Comparison of ENCODE assay signal across 21 cellular contexts in genomic region chr10:16919076-16919972, GRCh38.
"Had no signal": no experiment of that assay in that cellular context is flagged by ENCODE, and none has a peak within 500 bp of the region (broad histone marks: within the 10 kb centered on the region; RNA-seq: fewer than 3 reads in every experiment).

No MANE protein-coding gene starts in this region.

- H3K4me1 ChIP-seq: ascending aorta, esophagus muscularis mucosa, heart right ventricle, lower lobe of right lung, transverse colon, vagina had no signal

- H3K4me3 ChIP-seq: ascending aorta, coronary artery, esophagus muscularis mucosa, heart right ventricle, lower lobe of right lung, transverse colon, vagina had no signal

- H3K9me3 ChIP-seq: ascending aorta, esophagus muscularis mucosa, lower lobe of right lung, transverse colon, vagina had no signal

- DNase-seq: activated CD4-positive, alpha-beta memory T cell treated with anti-CD3 and anti-CD28 coated beads, Interleukin-2, amount 10 ng/mL, durations not matched to agents 7 days and 5 days; activated CD4-positive, alpha-beta T cell treated with anti-CD3 and anti-CD28 coated beads for 36 hours; activated CD8-positive, alpha-beta memory T cell treated with anti-CD3 and anti-CD28 coated beads, Interleukin-2, amount 10 ng/mL, durations not matched to agents 7 days and 5 days; activated naive CD4-positive, alpha-beta T cell treated with anti-CD3 and anti-CD28 coated beads, Interleukin-2, amount 10 ng/mL, durations not matched to agents 7 days and 5 days; activated naive CD8-positive, alpha-beta T cell treated with anti-CD3 and anti-CD28 coated beads, Interleukin-2, amount 50 U/mL, for 24 hours; activated T-cell treated with anti-CD3 and anti-CD28 coated beads, Interleukin-2, amount 50 U/mL, for 1 hour; effector CD8-positive, alpha-beta T cell; heart right ventricle; lower lobe of right lung; midbrain; nephron progenitor cell; nucleus accumbens; posterior cingulate gyrus; retina; stimulated activated naive CD8-positive, alpha-beta T cell treated with anti-CD3 and anti-CD28 coated beads, Interleukin-15, Interleukin-2, amounts not matched to agents 100 U/mL and 50 U/mL, for 24 hours; transverse colon had no signal

- H3K36me3 ChIP-seq: ascending aorta, esophagus muscularis mucosa, heart right ventricle, lower lobe of right lung, transverse colon, vagina had no signal

- H3K27ac ChIP-seq: ascending aorta, coronary artery, esophagus muscularis mucosa, lower lobe of right lung, transverse colon, vagina had no signal

- H3K27me3 ChIP-seq: ascending aorta, esophagus muscularis mucosa, heart right ventricle, transverse colon, vagina had no signal

- ATAC-seq: activated CD4-positive, alpha-beta T cell treated with anti-CD3 and anti-CD28 coated beads for 36 hours; activated CD8-positive, alpha-beta memory T cell treated with anti-CD3 and anti-CD28 coated beads, Interleukin-2, amount 10 ng/mL, durations not matched to agents 7 days and 5 days; activated naive CD8-positive, alpha-beta T cell treated with anti-CD3 and anti-CD28 coated beads, Interleukin-2, amount 50 U/mL, for 24 hours; lower lobe of right lung; stimulated activated naive CD8-positive, alpha-beta T cell treated with anti-CD3 and anti-CD28 coated beads, Interleukin-15, Interleukin-2, amounts not matched to agents 100 U/mL and 50 U/mL, for 24 hours; WTC11 had no signal
